Comparison of ENCODE assay signal across 27 cellular contexts in the genomic region with DNA sequence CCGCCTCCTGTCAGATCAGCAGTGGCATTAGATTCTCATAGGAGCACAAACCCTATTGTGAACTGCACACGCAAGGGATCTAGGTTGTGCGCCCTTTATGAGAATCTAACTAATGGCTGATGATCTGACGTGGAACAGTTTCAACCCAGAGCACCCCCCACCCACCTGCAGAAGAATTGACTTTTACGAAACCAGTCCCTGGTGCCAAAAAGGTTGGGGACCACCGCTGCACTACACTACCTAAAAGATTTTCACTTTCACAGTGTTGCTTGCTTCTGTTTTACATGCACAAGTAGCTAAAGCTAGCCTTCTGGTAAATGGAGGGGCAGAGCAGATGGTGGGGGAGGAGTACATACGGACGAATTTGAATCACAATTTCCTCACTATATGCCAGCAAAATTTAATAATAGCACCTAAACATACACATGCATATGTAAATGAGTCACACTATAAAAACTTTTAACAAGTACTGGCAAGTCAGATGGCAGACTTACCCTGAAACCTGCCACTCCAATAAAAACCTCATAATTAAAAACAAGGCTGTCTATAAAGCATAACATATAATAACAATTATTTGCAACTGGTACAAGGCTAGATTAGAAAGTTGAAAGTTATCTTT. TPM values are rescaled to one million over a fixed set of nuclear protein-coding genes. Genes with fewer than 3 reads are reported as not detected.
DNase-seq lines count a peak whose midpoint lies in the region; ATAC-seq and TF ChIP-seq lines count a peak whose summit lies in the region.
"Had no signal": no experiment of that assay in that cellular context is flagged by ENCODE, and none has a peak within 500 bp of the region (broad histone marks: within the 10 kb centered on the region; RNA-seq: fewer than 3 reads in every experiment).

No MANE protein-coding gene starts in this region.

- BruUV-seq in mammary epithelial cell (replicated peaks; lab: Mats Ljungman, UMichigan): no TSS peak

- intact Hi-C loops in mammary epithelial cell (cut with micrococcal nuclease) (no loop called here), breast epithelium (cut with DNase I; ENCODE audit: low total_unique reads) (no loop called here)
- intact Hi-C loops in activated CD4-positive, alpha-beta T cell treated with anti-CD3 and anti-CD28 coated beads, Interleukin-2, amount 10 ng/mL, durations not matched to agents 24 days and 14 days (cut with micrococcal nuclease): no loop called here

- H3K4me1 ChIP-seq in mammary epithelial cell (ENCODE audit: insufficient read depth, low read length) (peaks cover 68% of the 10 kb centered on the region), breast epithelium (no peaks in the 10 kb centered on the region)

- no peak overlapping the region for H2AFZ ChIP-seq in mammary epithelial cell (ENCODE audit: low read depth, low read length)

- H3K9me3 Mint-ChIP-seq in activated CD4-positive, alpha-beta T cell treated with anti-CD3 and anti-CD28 coated beads, Interleukin-2, amount 10 ng/mL, durations not matched to agents 24 days and 14 days: no peaks in the 10 kb centered on the region
- H3K9me3 Mint-ChIP-seq in T-helper 2 cell treated with Interferon-gamma antibody and Interleukin-4, amounts not matched to agents 5 μg/mL and 100 μg/mL, for 36 hours: no peaks in the 10 kb centered on the region
- H3K9me3 Mint-ChIP-seq in stimulated activated naive CD8-positive, alpha-beta T cell treated with anti-CD3 and anti-CD28 coated beads, Interleukin-15, amount 100 ng/mL, for 72 hours: no peaks in the 10 kb centered on the region
- H3K9me3 Mint-ChIP-seq: CD8-positive, alpha-beta memory T cell; HFFc6 had no signal

- peaks cover 16% of the 10 kb centered on the region for H3K4me1 Mint-ChIP-seq in activated CD4-positive, alpha-beta T cell treated with anti-CD3 and anti-CD28 coated beads, Interleukin-2, amount 10 ng/mL, durations not matched to agents 24 days and 14 days
- peaks cover 41% of the 10 kb centered on the region for H3K4me1 Mint-ChIP-seq in T-helper 2 cell treated with Interferon-gamma antibody and Interleukin-4, amounts not matched to agents 5 μg/mL and 100 μg/mL, for 36 hours (ENCODE audit: low read depth)
- peaks cover 20% of the 10 kb centered on the region for H3K4me1 Mint-ChIP-seq in stimulated activated naive CD8-positive, alpha-beta T cell treated with anti-CD3 and anti-CD28 coated beads, Interleukin-15, amount 100 ng/mL, for 72 hours

- H3K27ac Mint-ChIP-seq in activated CD4-positive, alpha-beta T cell treated with anti-CD3 and anti-CD28 coated beads, Interleukin-2, amount 10 ng/mL, durations not matched to agents 24 days and 14 days: no peak overlapping the region
- no peak overlapping the region for H3K27ac Mint-ChIP-seq in T-helper 2 cell treated with Interferon-gamma antibody and Interleukin-4, amounts not matched to agents 5 μg/mL and 100 μg/mL, for 36 hours
- no peak overlapping the region for H3K27ac Mint-ChIP-seq in stimulated activated naive CD8-positive, alpha-beta T cell treated with anti-CD3 and anti-CD28 coated beads, Interleukin-15, amount 100 ng/mL, for 72 hours
- H3K27ac Mint-ChIP-seq: CD8-positive, alpha-beta memory T cell; HFFc6 had no signal

- peak overlapping the region; percentile 42 for H3K4me2 ChIP-seq in mammary epithelial cell (ENCODE audit: insufficient read depth, low read depth, low read length)

- ATAC-seq in stimulated activated naive CD8-positive, alpha-beta T cell treated with anti-CD3 and anti-CD28 coated beads, Interleukin-15, amount 100 ng/mL, for 72 hours: no peak
- ATAC-seq: K562, Panc1, Right ventricle myocardium inferior had no signal

- H3K4me3 Mint-ChIP-seq in activated CD4-positive, alpha-beta T cell treated with anti-CD3 and anti-CD28 coated beads, Interleukin-2, amount 10 ng/mL, durations not matched to agents 24 days and 14 days: no peak overlapping the region
- no peak overlapping the region for H3K4me3 Mint-ChIP-seq in T-helper 2 cell treated with Interferon-gamma antibody and Interleukin-4, amounts not matched to agents 5 μg/mL and 100 μg/mL, for 36 hours
- H3K4me3 Mint-ChIP-seq in stimulated activated naive CD8-positive, alpha-beta T cell treated with anti-CD3 and anti-CD28 coated beads, Interleukin-15, amount 100 ng/mL, for 72 hours: no peak overlapping the region
- H3K4me3 Mint-ChIP-seq: CD8-positive, alpha-beta memory T cell; HFFc6 had no signal

- H4K20me1 ChIP-seq in mammary epithelial cell (ENCODE audit: insufficient read depth, low read length): no peaks in the 10 kb centered on the region

- H3K36me3 ChIP-seq in mammary epithelial cell (ENCODE audit: insufficient read depth, low read length) (no peaks in the 10 kb centered on the region), breast epithelium (no peaks in the 10 kb centered on the region)
- H3K36me3 ChIP-seq: SJSA1 had no signal

- dilution Hi-C loops in mammary epithelial cell (cut with HindIII; ENCODE audit: low sequenced_read_pairs): loop anchor here (25.0 kb wide), 1 partner anchor 204 kb away; no protein-coding TSS in a partner anchor

- in situ Hi-C loops in mammary epithelial cell (cut with MboI; ENCODE audit: low sequenced_read_pairs in 2 of 2): loop anchor here in 1 of 2 donors (10.0 kb wide), 1 partner anchor 212 kb away; no protein-coding TSS in a partner anchor

- H3K27me3 ChIP-seq in mammary epithelial cell (ENCODE audit: insufficient read depth, low read length) (no peaks in the 10 kb centered on the region), breast epithelium (no peaks in the 10 kb centered on the region)
- H3K27me3 ChIP-seq: SJSA1 had no signal

- H3K4me3 ChIP-seq in mammary epithelial cell (replicated peaks in 1 of 3; ENCODE audit: insufficient read depth in 1 of 3, low read depth in 2 of 3, low read length in 3 of 3) (no peak overlapping the region), breast epithelium (no peak overlapping the region), epithelial cell of esophagus (ENCODE audit: low read length) (no peak overlapping the region)
- H3K4me3 ChIP-seq: K562, SJSA1 had no signal

- no peaks in the 10 kb centered on the region for H3K9me3 ChIP-seq in mammary epithelial cell (replicated peaks; ENCODE audit: insufficient read depth, low read length)
- no peaks in the 10 kb centered on the region for H3K9me3 ChIP-seq in breast epithelium
- H3K9me3 ChIP-seq: SJSA1 had no signal

- CTCF ChIA-PET in mammary epithelial cell (lab: Charles Lee; ENCODE audit: low non-redundant PET): interaction anchor here (0.6 kb wide), 1 partner anchor 378 kb away, joined by 3 read pairs; no protein-coding TSS in a partner anchor

- H3K79me2 ChIP-seq in mammary epithelial cell (ENCODE audit: insufficient read depth, low read length): no peaks in the 10 kb centered on the region

- WGBS in mammary epithelial cell (ENCODE audit: low coverage, missing lambda C conversion rate): 63% methylated on average over 6 of the region's 8 CpGs

- H3K27me3 Mint-ChIP-seq in activated CD4-positive, alpha-beta T cell treated with anti-CD3 and anti-CD28 coated beads, Interleukin-2, amount 10 ng/mL, durations not matched to agents 24 days and 14 days: peaks cover 35% of the 10 kb centered on the region
- H3K27me3 Mint-ChIP-seq in T-helper 2 cell treated with Interferon-gamma antibody and Interleukin-4, amounts not matched to agents 5 μg/mL and 100 μg/mL, for 36 hours (ENCODE audit: low read depth): peaks cover 3% of the 10 kb centered on the region
- H3K27me3 Mint-ChIP-seq in stimulated activated naive CD8-positive, alpha-beta T cell treated with anti-CD3 and anti-CD28 coated beads, Interleukin-15, amount 100 ng/mL, for 72 hours: peaks cover 18% of the 10 kb centered on the region
- H3K27me3 Mint-ChIP-seq: CD8-positive, alpha-beta memory T cell had no signal

- H3K9ac ChIP-seq in mammary epithelial cell (ENCODE audit: insufficient read depth, low read length): no peak overlapping the region

- TF ChIP-seq POLR2A in breast epithelium (IDR thresholded peaks at IDR 0.05): no peak

- peak overlapping the region; percentile 58 for H3K27ac ChIP-seq in mammary epithelial cell (ENCODE audit: insufficient read depth, low read depth, low read length)
- H3K27ac ChIP-seq in breast epithelium: no peak overlapping the region
- H3K27ac ChIP-seq: SJSA1 had no signal

- DNase-seq in mammary epithelial cell: peak; percentile 79
- no peak for DNase-seq in breast epithelium (ENCODE audit: low spot score in 2 of 2)
- peak; percentile 28 for DNase-seq in NCI-H69 (lab: John Stamatoyannopoulos, UW)
- DNase-seq in epithelial cell of esophagus (ENCODE audit: low read depth): peak; percentile 84
- no peak for DNase-seq in activated CD4-positive, alpha-beta T cell treated with anti-CD3 and anti-CD28 coated beads, Interleukin-2, amount 10 ng/mL, durations not matched to agents 24 days and 14 days
- no peak for DNase-seq in T-helper 2 cell treated with Interferon-gamma antibody and Interleukin-4, amounts not matched to agents 5 μg/mL and 100 μg/mL, for 36 hours (ENCODE audit: low spot score)
- DNase-seq in NCI-H146 treated with DMSO at 0.1 percent for 48 hours (lab: John Stamatoyannopoulos, UW; ENCODE audit: unreplicated experiment): no peak
- no peak for DNase-seq in stimulated activated naive CD8-positive, alpha-beta T cell treated with anti-CD3 and anti-CD28 coated beads, Interleukin-15, amount 100 ng/mL, for 72 hours
- DNase-seq: AML-193; C1 segment of cervical spinal cord; Calu3; CD8-positive, alpha-beta memory T cell; DMS53; GDM1; H7; HFFc6; NCI-H1092; NCI-H1436 treated with DMSO at 0.1 percent for 48 hours; NCI-H446 treated with DMSO at 0.1 percent for 48 hours; NCI-H748 treated with DMSO at 0.1 percent for 48 hours; NK-92 treated with Interleukin-12 subunit alpha and Interleukin-12 subunit beta, amount 100 ng/mL, for 24 hours; T-helper 1 cell had no signal

- no peaks in the 10 kb centered on the region for H3K36me3 Mint-ChIP-seq in activated CD4-positive, alpha-beta T cell treated with anti-CD3 and anti-CD28 coated beads, Interleukin-2, amount 10 ng/mL, durations not matched to agents 24 days and 14 days (ENCODE audit: low read depth)
- H3K36me3 Mint-ChIP-seq in T-helper 2 cell treated with Interferon-gamma antibody and Interleukin-4, amounts not matched to agents 5 μg/mL and 100 μg/mL, for 36 hours (ENCODE audit: low read depth): peaks cover 4% of the 10 kb centered on the region

- TF ChIP-seq CTCF in mammary epithelial cell (conservative IDR thresholded peaks at IDR 0.05 in 1 of 2, IDR thresholded peaks at IDR 0.05 in 1 of 2; ENCODE audit: extremely low read depth in 1 of 2, insufficient read depth in 1 of 2, low read depth in 1 of 2, low read length in 2 of 2) (no peak), breast epithelium (IDR thresholded peaks at IDR 0.05) (no peak), epithelial cell of esophagus (IDR thresholded peaks at IDR 0.05; ENCODE audit: insufficient read depth, low read depth, low read length, missing control alignments) (no peak)

RNA-seq across cellular contexts. Expression of a gene that starts 24.0 kb away (rescaled TPM):
- total RNA-seq in mammary epithelial cell: 10 to 100 TPM; 27.6 to 50.0 TPM
- polyA plus RNA-seq in mammary epithelial cell: 23.5 TPM
- 14.1 TPM for polyA minus RNA-seq in mammary epithelial cell
- 10 to 100 TPM in 2 of 3 donors, 1 to 10 TPM in 1; 7.3 to 70.1 (median 18.4) TPM for total RNA-seq in breast epithelium
- total RNA-seq in activated CD4-positive, alpha-beta T cell treated with anti-CD3 and anti-CD28 coated beads, Interleukin-2, amount 10 ng/mL, durations not matched to agents 24 days and 14 days: 0.21 and 0.33 TPM in 2 replicates
- total RNA-seq: A172, K562 had no signal
- polyA plus RNA-seq: K562 had no signal

RNA-seq across cellular contexts. Expression of a gene that starts 38.5 kb away (rescaled TPM):
- total RNA-seq in mammary epithelial cell (1 to 10 TPM; 1.8 to 2.3 TPM), breast epithelium (1 to 10 TPM; 1.3 to 4.6 (median 3.2) TPM)
- 0.75 TPM for polyA plus RNA-seq in mammary epithelial cell
- 13.6 TPM for polyA minus RNA-seq in mammary epithelial cell
- 0.42 and 0.78 TPM in 2 replicates for total RNA-seq in activated CD4-positive, alpha-beta T cell treated with anti-CD3 and anti-CD28 coated beads, Interleukin-2, amount 10 ng/mL, durations not matched to agents 24 days and 14 days
- total RNA-seq: A172, H7, K562, Right ventricle myocardium inferior had no signal
- polyA plus RNA-seq: CD8-positive, alpha-beta memory T cell; K562 had no signal

RNA-seq across cellular contexts. Expression of a gene that starts 38.9 kb away (rescaled TPM):
- total RNA-seq in mammary epithelial cell: 10 to 100 TPM; 26.5 to 34.1 TPM
- 50.7 TPM for polyA plus RNA-seq in mammary epithelial cell
- 2.9 TPM for polyA minus RNA-seq in mammary epithelial cell
- total RNA-seq in breast epithelium: 10 to 100 TPM in 1 of 3 donors, 1 to 10 TPM in 1, under 1 TPM in 1; 0.80 to 19.3 (median 3.5) TPM
- total RNA-seq in activated CD4-positive, alpha-beta T cell treated with anti-CD3 and anti-CD28 coated beads, Interleukin-2, amount 10 ng/mL, durations not matched to agents 24 days and 14 days: 2.5 and 3.7 TPM in 2 replicates
- total RNA-seq: A172, H7, K562 had no signal
- polyA plus RNA-seq: K562 had no signal

Comparison
In these comparisons a context has a peak if more than half of its experiments do, and no peak if none do; other contexts are left out.
1. DNase-seq: peak in mammary epithelial cell (single experiment), NCI-H69 (single experiment) and epithelial cell of esophagus (single experiment); none in breast epithelium (0 of 2), activated CD4-positive, alpha-beta T cell treated with anti-CD3 and anti-CD28 coated beads, Interleukin-2, amount 10 ng/mL, durations not matched to agents 24 days and 14 days (single experiment), T-helper 2 cell treated with Interferon-gamma antibody and Interleukin-4, amounts not matched to agents 5 μg/mL and 100 μg/mL, for 36 hours (single experiment), NCI-H146 treated with DMSO at 0.1 percent for 48 hours (single experiment) and stimulated activated naive CD8-positive, alpha-beta T cell treated with anti-CD3 and anti-CD28 coated beads, Interleukin-15, amount 100 ng/mL, for 72 hours (0 of 2).